8 cellular contexts compared by ENCODE assay signal in genomic region chr22:38870312-38870741, GRCh38. TPM values are rescaled to one million over a fixed set of nuclear protein-coding genes. Genes with fewer than 3 reads are reported as not detected.
DNase-seq lines count a peak whose midpoint lies in the region; ATAC-seq and TF ChIP-seq lines count a peak whose summit lies in the region.

No MANE protein-coding gene starts in this region.

- TF ChIP-seq CTCF in Peyer's patch (IDR thresholded peaks at IDR 0.05) (peak; percentile 80 to 89 (median 84)), esophagus squamous epithelium (IDR thresholded peaks at IDR 0.05) (peak; percentile 83 to 93 (median 89))

- DNase-seq in EL (peak; percentile 87), KG1 (lab: John Stamatoyannopoulos, UW) (peak; percentile 46), Peyer's patch (peak; percentile 91 to 96 (median 96)), esophagus squamous epithelium (lab: John Stamatoyannopoulos, UW) (no peak)
- peak; percentile 87 for DNase-seq in activated T-cell treated with anti-CD3 and anti-CD28 coated beads, Interleukin-2, amount 50 U/mL, for 4 hours
- peak; percentile 73 to 83 for DNase-seq in stimulated activated CD8-positive, alpha-beta memory T cell treated with anti-CD3 and anti-CD28 coated beads, Interleukin-4, amount 100 ng/mL, for 4 hours (ENCODE audit: low read depth in 2 of 2, low spot score in 1 of 2)

- H3K9me3 ChIP-seq in Peyer's patch (no peaks in the 10 kb centered on the region), esophagus squamous epithelium (no peaks in the 10 kb centered on the region), muscle layer of duodenum (ENCODE audit: control insufficient read depth in 1 of 2, low read length in 2 of 2) (no peaks in the 10 kb centered on the region)

- H3K4me1 Mint-ChIP-seq in activated T-cell treated with anti-CD3 and anti-CD28 coated beads, Interleukin-2, amount 50 U/mL, for 4 hours (ENCODE audit: low read depth): peaks cover 56% of the 10 kb centered on the region

- H3K9me3 Mint-ChIP-seq in activated T-cell treated with anti-CD3 and anti-CD28 coated beads, Interleukin-2, amount 50 U/mL, for 4 hours: no peaks in the 10 kb centered on the region

- H3K4me1 ChIP-seq in Peyer's patch (peaks cover 0 to 35% (median 10%) of the 10 kb centered on the region in 4 donors), esophagus squamous epithelium (peaks cover 24 to 85% (median 42%) of the 10 kb centered on the region in 3 donors), muscle layer of duodenum (ENCODE audit: control insufficient read depth in 1 of 2, insufficient read depth in 2 of 2, low read length in 2 of 2) (peaks cover 18 to 53% of the 10 kb centered on the region in 2 donors)

- H3K36me3 Mint-ChIP-seq in activated T-cell treated with anti-CD3 and anti-CD28 coated beads, Interleukin-2, amount 50 U/mL, for 4 hours (ENCODE audit: insufficient read depth): peaks cover 12% of the 10 kb centered on the region

- H3K27me3 Mint-ChIP-seq in activated T-cell treated with anti-CD3 and anti-CD28 coated beads, Interleukin-2, amount 50 U/mL, for 4 hours (ENCODE audit: low read depth): no peaks in the 10 kb centered on the region

- no peak for TF ChIP-seq POLR2A in Peyer's patch (IDR thresholded peaks at IDR 0.05)
- TF ChIP-seq POLR2A in esophagus squamous epithelium (IDR thresholded peaks at IDR 0.05): no peak

- WGBS in esophagus squamous epithelium, 2 donors: 8 to 10% methylated on average over 10 of the region's 12 CpGs

- H3K4me3 Mint-ChIP-seq in activated T-cell treated with anti-CD3 and anti-CD28 coated beads, Interleukin-2, amount 50 U/mL, for 4 hours: peak overlapping the region; percentile 94

- H3K27ac ChIP-seq in Peyer's patch (peak overlapping the region; percentile 82 to 86 (median 85)), esophagus squamous epithelium (peak overlapping the region; percentile 81 to 98 (median 90)), muscle layer of duodenum (ENCODE audit: low read length) (peak overlapping the region; percentile 88)

- ATAC-seq in activated T-cell treated with anti-CD3 and anti-CD28 coated beads, Interleukin-2, amount 50 U/mL, for 4 hours: peak; percentile 23 to 24
- ATAC-seq in GM19467 (IDR thresholded peaks at IDR 0.05; ENCODE audit: unreplicated experiment): no peak

- H3K36me3 ChIP-seq in Peyer's patch (peaks cover 0 to 15% (median 0%) of the 10 kb centered on the region in 3 donors), esophagus squamous epithelium (peaks cover 0 to 35% (median 6%) of the 10 kb centered on the region in 3 donors), muscle layer of duodenum (ENCODE audit: control insufficient read depth in 1 of 2, insufficient read depth in 2 of 2, low read length in 2 of 2) (peaks cover 0 to 21% of the 10 kb centered on the region in 2 donors)

- H3K27me3 ChIP-seq in Peyer's patch: no peaks in the 10 kb centered on the region
- peaks cover 0 to 6% (median 0%) of the 10 kb centered on the region in 4 donors for H3K27me3 ChIP-seq in esophagus squamous epithelium
- H3K27me3 ChIP-seq in muscle layer of duodenum (ENCODE audit: low read depth, low read length): no peaks in the 10 kb centered on the region

- H3K4me3 ChIP-seq in Peyer's patch (peak overlapping the region in 2 of 4 donors; percentile 57 to 92), esophagus squamous epithelium (peak overlapping the region; percentile 7 to 94 (median 78)), muscle layer of duodenum (ENCODE audit: low read depth in 1 of 2, low read length in 2 of 2) (peak overlapping the region; percentile 66 to 78)

- intact Hi-C loops in esophagus squamous epithelium (cut with DNase I): loop anchor here (10.0 kb wide), 2 partner anchors 54 to 114 kb away; partner anchors contain the start of gene APOBEC3B

RNA-seq across cellular contexts. Expression of gene CBX6, which starts 1.7 kb away (rescaled TPM):
- total RNA-seq in Peyer's patch (10 to 100 TPM in 2 of 4 donors, 1 to 10 TPM in 2; 7.0 to 35.5 (median 10.7) TPM), esophagus squamous epithelium (10 to 100 TPM in 2 of 4 donors, 1 to 10 TPM in 2; 7.8 to 27.7 (median 11.8) TPM)
- 100 to 1,000 TPM; 192 to 225 (median 207) TPM for total RNA-seq in activated T-cell treated with anti-CD3 and anti-CD28 coated beads, Interleukin-2, amount 50 U/mL, for 4 hours

RNA-seq across cellular contexts. Expression of gene NPTXR, which starts 26.5 kb away (rescaled TPM):
- 1 to 10 TPM in 2 of 4 donors, under 1 TPM in 2; 0.53 to 2.8 (median 1.1) TPM for total RNA-seq in Peyer's patch
- 1 to 10 TPM; 2.0 to 2.5 (median 2.2) TPM for total RNA-seq in activated T-cell treated with anti-CD3 and anti-CD28 coated beads, Interleukin-2, amount 50 U/mL, for 4 hours
- total RNA-seq in esophagus squamous epithelium: 1 to 10 TPM in 1 of 4 donors, under 1 TPM in 3; 0.26 to 2.3 (median 0.63) TPM

Comparison
In these comparisons a context has a peak if more than half of its experiments do, and no peak if none do; other contexts are left out.
1. RNA of gene CBX6, which starts 1.7 kb away (total RNA-seq): 192 to 225 TPM in activated T-cell treated with anti-CD3 and anti-CD28 coated beads, Interleukin-2, amount 50 U/mL, for 4 hours; 7.8 to 27.7 TPM in esophagus squamous epithelium and 7.0 to 35.5 TPM in Peyer's patch; every median in the first group is over 4 times any median in the second.
2. Peak in every context shown above with its lines, with median percentiles within 50 percentile points of each other: H3K27ac ChIP-seq.